16 cellular contexts compared by ENCODE assay signal in genomic region chr9:129501771-129502324, GRCh38.
DNase-seq lines count a peak whose midpoint lies in the region; ATAC-seq, FAIRE-seq and TF ChIP-seq lines count a peak whose summit lies in the region.
"Had no signal": no experiment of that assay in that cellular context is flagged by ENCODE, and none has a peak within 500 bp of the region (broad histone marks: within the 10 kb centered on the region; RNA-seq: fewer than 3 reads in every experiment).

No MANE protein-coding gene starts in this region.

- in situ Hi-C loops in K562 (cut with MboI) = loop anchor here (10.0 kb wide), 1 partner anchor 103 kb away; no protein-coding TSS in a partner anchor
- in situ Hi-C loops in brain microvascular endothelial cell (cut with HindIII; ENCODE audit: low pct_ligation_motif_present, low sequenced_read_pairs) = no loop called here

- H2AFZ ChIP-seq in K562 (ENCODE audit: low read depth, low read length) = no peak overlapping the region

- CTCF ChIA-PET in K562 (lab: Yijun Ruan, JAX; ENCODE audit: low intra/inter-chr PET ratio) = no interaction called here

- H3K9me3 ChIP-seq in K562 (replicated peaks; ENCODE audit: control insufficient read depth, insufficient read depth, low read depth, low read length) (no peaks in the 10 kb centered on the region), lung (ENCODE audit: control insufficient read depth in 2 of 2, insufficient read depth in 1 of 2, low read length in 1 of 2) (no peaks in the 10 kb centered on the region), testis (no peaks in the 10 kb centered on the region)

- H3K4me1 ChIP-seq in K562 (replicated peaks in 1 of 2; ENCODE audit: control insufficient read depth in 2 of 2, insufficient read depth in 2 of 2, low read length in 2 of 2) (peaks cover 8 to 36% of the 10 kb centered on the region in 2 experiments; a peak in 4 of 5 replicates), lung (ENCODE audit: control insufficient read depth in 2 of 2, insufficient read depth in 2 of 2, low read length in 2 of 2) (peaks cover 0 to 7% of the 10 kb centered on the region in 2 donors), testis (peaks cover 41% of the 10 kb centered on the region)

- DNase-seq in NCI-H82 (lab: John Stamatoyannopoulos, UW) (peak; percentile 26), NCI-H82 treated with DMSO at 0.1 percent for 48 hours (lab: John Stamatoyannopoulos, UW; ENCODE audit: unreplicated experiment) (no peak), K562 (ENCODE audit: extremely low read depth in 1 of 4, low spot score in 3 of 4) (no peak), lung (ENCODE audit: low spot score) (peak; percentile 59), testis (no peak), middle frontal gyrus (ENCODE audit: extremely low spot score, low spot score) (no peak), HPDE6-E6E7 (ENCODE audit: extremely low spot score) (no peak), brain microvascular endothelial cell (no peak)
- DNase-seq: activated T-cell treated with anti-CD3 and anti-CD28 coated beads, Interleukin-2, amount 50 U/mL, for 48 hours; COR-L47; dorsolateral prefrontal cortex; naive B cell; NCI-H1048; T-cell had no signal

- H3K9ac ChIP-seq in K562 (ENCODE audit: insufficient read depth in 1 of 2, low read depth in 2 of 2, low read length in 2 of 2) = no peak overlapping the region; a peak in 1 of 4 replicates

- no peaks in the 10 kb centered on the region for H4K20me1 ChIP-seq in K562 (replicated peaks; ENCODE audit: control insufficient read depth, insufficient read depth, low read length)

- TF ChIP-seq POLR2A in K562 (conservative IDR thresholded peaks at IDR 0.05) (no peak; the same call in 1 of the 2 replicates), testis (IDR thresholded peaks at IDR 0.05) (no peak)

- TF ChIP-seq RAD21 in K562 (CRISPR knock-in tag; conservative IDR thresholded peaks at IDR 0.05 in 1 of 2, IDR thresholded peaks at IDR 0.05 in 1 of 2) = no peak

- H3K9me1 ChIP-seq in K562 (ENCODE audit: control insufficient read depth, insufficient read depth, low read length) = peaks cover 2% of the 10 kb centered on the region

- TF ChIP-seq CTCF in K562 (IDR thresholded peaks at IDR 0.05 in 2 of 3, conservative IDR thresholded peaks at IDR 0.05 in 1 of 3; ENCODE audit: insufficient read depth in 2 of 3, low read depth in 1 of 3, low read length in 3 of 3) (no peak), lung (IDR thresholded peaks at IDR 0.05; ENCODE audit: control extremely low read depth, extremely low read depth) (no peak), testis (IDR thresholded peaks at IDR 0.05) (no peak), brain microvascular endothelial cell (IDR thresholded peaks at IDR 0.05; ENCODE audit: low read depth, low read length, missing control alignments) (no peak)

- 59% methylated on average over 4 of the region's 4 CpGs for WGBS in K562 (ENCODE audit: insufficient coverage, low coverage, missing lambda C conversion rate)
- WGBS in lung, 2 donors = 37 to 58% methylated on average over 4 of the region's 4 CpGs
- 48 to 59% methylated on average over 4 of the region's 4 CpGs for WGBS in testis, 2 donors

- intact Hi-C loops in K562 (cut with micrococcal nuclease) = no loop called here
- intact Hi-C loops in testis (cut with DNase I; ENCODE audit: low total_unique reads) = no loop called here

- TF ChIP-seq EP300 in K562 (IDR thresholded peaks at IDR 0.05; ENCODE audit: low read length) = no peak

- ATAC-seq in K562 (no peak), lung (ENCODE audit: insufficient read depth, low FRiP score) (no peak)
- ATAC-seq: activated CD4-positive, CD25-positive, alpha-beta regulatory T cell treated with anti-CD3 and anti-CD28 coated beads, Interleukin-2, amount 50 U/mL, for 24 hours; T-cell had no signal

- H3K27ac ChIP-seq in K562 (ENCODE audit: extremely low read depth, low read depth, low read length) (no peak overlapping the region), lung (ENCODE audit: low read depth in 1 of 2, low read length in 1 of 2) (peak overlapping the region in 1 of 2 donors; percentile 54), testis (peak overlapping the region; percentile 3 to 93), brain microvascular endothelial cell (no peak overlapping the region)

- no peak for FAIRE-seq in K562 (lab: Jason Lieb, UNC)
- FAIRE-seq: A204.1 had no signal

- H3K4me3 ChIP-seq in K562 (no peak overlapping the region), lung (no peak overlapping the region), testis (no peak overlapping the region), brain microvascular endothelial cell (ENCODE audit: low read depth, low read length) (no peak overlapping the region)
- H3K4me3 ChIP-seq: dorsolateral prefrontal cortex had no signal

- no TSS peak for BruUV-seq in K562 (replicated peaks; lab: Mats Ljungman, UMichigan)

- no peak overlapping the region for H3K4me2 ChIP-seq in K562 (ENCODE audit: insufficient read depth, low read length)

- H3K36me3 ChIP-seq in K562 (ENCODE audit: control insufficient read depth, insufficient read depth, low read length) (peaks cover 13% of the 10 kb centered on the region; the same call in 2 of the 3 replicates), lung (ENCODE audit: control insufficient read depth in 2 of 2, insufficient read depth in 2 of 2, low read length in 2 of 2) (peaks cover 0 to 11% of the 10 kb centered on the region in 2 donors), testis (ENCODE audit: low read depth, missing control alignments) (no peaks in the 10 kb centered on the region), brain microvascular endothelial cell (replicated peaks) (peaks cover 2% of the 10 kb centered on the region)

- POLR2A ChIA-PET in K562 (lab: Yijun Ruan, JAX) = interaction anchor here (0.6 to 2.1 kb wide), 12 partner anchors 11 to 178 kb away, joined by 3 to 7 read pairs (median 4); no protein-coding TSS in a partner anchor

- no peaks in the 10 kb centered on the region for H3K79me2 ChIP-seq in K562 (ENCODE audit: control insufficient read depth, insufficient read depth, low read length)

- H3K27me3 ChIP-seq in K562 (ENCODE audit: control insufficient read depth in 2 of 2, insufficient read depth in 2 of 2, low read length in 2 of 2) (no peaks in the 10 kb centered on the region), lung (ENCODE audit: control insufficient read depth, insufficient read depth) (no peaks in the 10 kb centered on the region), testis (no peaks in the 10 kb centered on the region), brain microvascular endothelial cell (replicated peaks) (no peaks in the 10 kb centered on the region)
- H3K27me3 ChIP-seq: dorsolateral prefrontal cortex had no signal

TF ChIP-seq in K562, 482 proteins besides CTCF, POLR2A, EP300 and RAD21 (continues in another document):
- TF ChIP-seq ZBTB49 (CRISPR knock-in tag; IDR thresholded peaks at IDR 0.05; ENCODE audit: borderline replicate concordance) = no peak
- no peak for TF ChIP-seq ZNF140 (CRISPR knock-in tag; IDR thresholded peaks at IDR 0.05)
- TF ChIP-seq GTF3C2 (IDR thresholded peaks at IDR 0.05; ENCODE audit: borderline replicate concordance, extremely low read depth, insufficient read length) = peak; percentile 56
- peak; percentile 35; the same call in 1 of the 2 replicates for TF ChIP-seq ATF3 (IDR thresholded peaks at IDR 0.05)
- no peak for TF ChIP-seq ATF3 (CRISPR knock-in tag; conservative IDR thresholded peaks at IDR 0.05)
- peak; percentile 81 for TF ChIP-seq BCOR (IDR thresholded peaks at IDR 0.05)
- TF ChIP-seq TSC22D4 (tag; IDR thresholded peaks at IDR 0.05) = no peak
- no peak for TF ChIP-seq ZNF239 (CRISPR knock-in tag; IDR thresholded peaks at IDR 0.05)

Comparison
In these comparisons a context has a peak if more than half of its experiments do, and no peak if none do; other contexts are left out.
1. DNase-seq: peak in NCI-H82 (single experiment) and lung (single experiment); none in NCI-H82 treated with DMSO at 0.1 percent for 48 hours (single experiment), K562 (0 of 4), testis (single experiment), middle frontal gyrus (single experiment), HPDE6-E6E7 (single experiment) and brain microvascular endothelial cell (single experiment).
2. H3K27ac ChIP-seq: peak in testis (2 of 2); none in K562 (single experiment) and brain microvascular endothelial cell (single experiment).